Comparison of ENCODE assay signal across 19 cellular contexts in the genomic region with DNA sequence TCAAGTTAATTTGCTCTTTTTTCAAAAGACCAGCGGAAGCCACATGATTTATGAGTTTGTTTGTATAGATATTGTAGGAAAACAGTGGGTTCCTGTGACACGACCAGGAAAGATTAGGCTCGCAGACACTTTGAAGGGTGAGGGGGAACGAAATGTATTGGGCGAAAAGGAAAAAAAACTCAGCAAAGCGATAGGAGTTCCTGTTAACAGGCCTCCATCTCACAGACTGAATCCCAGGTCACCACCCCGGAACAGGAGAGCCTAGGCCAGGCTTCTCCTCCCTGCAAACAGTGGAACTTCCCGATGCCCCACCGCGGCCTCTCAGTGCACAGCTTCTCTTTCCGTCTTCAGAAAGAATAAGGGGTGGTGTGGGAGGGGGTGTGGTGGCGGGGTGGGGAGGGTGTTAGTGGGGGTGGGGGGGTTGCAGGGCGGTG.
DNase-seq lines count a peak whose midpoint lies in the region; ATAC-seq, FAIRE-seq and TF ChIP-seq lines count a peak whose summit lies in the region.
"Had no signal": no experiment of that assay in that cellular context is flagged by ENCODE, and none has a peak within 500 bp of the region (broad histone marks: within the 10 kb centered on the region; RNA-seq: fewer than 3 reads in every experiment).

No MANE protein-coding gene starts in this region.

- no peaks in the 10 kb centered on the region for H4K20me1 ChIP-seq in H1 (replicated peaks in 1 of 2; ENCODE audit: control insufficient read depth in 1 of 2, insufficient read depth in 2 of 2, low read length in 2 of 2)

- H3K56ac ChIP-seq in H1 (replicated peaks; ENCODE audit: insufficient read length, low read depth, low read length): no peak overlapping the region

- H3K4me3 Mint-ChIP-seq in immature natural killer cell (peak overlapping the region in 3 of 5 donors; percentile 11 to 68 (median 64)), progenitor cell of endocrine pancreas (ENCODE audit: low read depth) (no peak overlapping the region)
- H3K4me3 Mint-ChIP-seq: activated CD4-positive, alpha-beta memory T cell treated with anti-CD3 and anti-CD28 coated beads for 36 hours; activated naive CD4-positive, alpha-beta T cell treated with anti-CD3 and anti-CD28 coated beads, Interleukin-2, amount 10 ng/mL, durations not matched to agents 7 days and 5 days had no signal

- H3K9ac ChIP-seq in H1 (replicated peaks in 1 of 4; ENCODE audit: extremely low read depth in 1 of 4, low read depth in 3 of 4, low read length in 3 of 4): no peak overlapping the region

- WGBS in H1 (ENCODE audit: extremely low coverage in 1 of 2, insufficient coverage in 1 of 2, insufficient read length in 1 of 2, insufficient replicate concordance in 2 of 2, low coverage in 1 of 2, low lambda C conversion rate in 2 of 2, missing lambda C conversion rate in 1 of 2), 2 experiments: 69% methylated on average over 11 of the region's 13 CpGs; no CpG with 5 or more reads in 1 of the 2 experiments

- H3K27ac ChIP-seq in H1 (ENCODE audit: low read depth, low read length): no peak overlapping the region

- H2BK12ac ChIP-seq in H1 (ENCODE audit: low read depth, low read length): no peak overlapping the region

- no peak overlapping the region for H2BK120ac ChIP-seq in H1 (replicated peaks; ENCODE audit: low read depth, low read length)

- no peak overlapping the region for H4K5ac ChIP-seq in H1 (ENCODE audit: insufficient read length, low read depth, low read length)

- H3K23ac ChIP-seq in H1 (ENCODE audit: insufficient read length): no peak overlapping the region

- H3K4me1 ChIP-seq in H1 (replicated peaks in 1 of 4; ENCODE audit: control insufficient read depth in 3 of 4, insufficient read depth in 4 of 4, low read length in 3 of 4): peaks cover 0 to 3% (median under 1%) of the 10 kb centered on the region in 4 experiments; a peak in 3 of 7 replicates
- H3K4me1 ChIP-seq: Caco-2 had no signal

- no peak for TF ChIP-seq EP300 in H1 (IDR thresholded peaks at IDR 0.05; ENCODE audit: borderline replicate concordance in 1 of 2, low read depth in 2 of 2, low read length in 2 of 2)

- DNase-seq in HEK293T (ENCODE audit: extremely low spot score): no peak
- no peak for DNase-seq in H1 (ENCODE audit: low read depth in 1 of 2, low spot score in 2 of 2)
- DNase-seq in immature natural killer cell: no peak
- DNase-seq in progenitor cell of endocrine pancreas (ENCODE audit: low spot score, unreplicated experiment): no peak
- no peak for DNase-seq in midbrain (lab: John Stamatoyannopoulos, UW)
- no peak for DNase-seq in RPMI8226
- DNase-seq: activated CD4-positive, alpha-beta memory T cell treated with anti-CD3 and anti-CD28 coated beads for 36 hours; activated naive CD4-positive, alpha-beta T cell treated with anti-CD3 and anti-CD28 coated beads, Interleukin-2, amount 10 ng/mL, durations not matched to agents 7 days and 5 days; activated T-cell treated with anti-CD3 and anti-CD28 coated beads, Interleukin-2, amount 50 U/mL, for 1 hour; Caco-2; NCI-H2107; NCI-H524 treated with DMSO at 0.1 percent for 48 hours; stimulated activated CD4-positive, alpha-beta T cell treated with anti-CD3 and anti-CD28 coated beads, Interleukin-2, amount 100 ng/mL, for 24 hours; stomach; T-helper 2 cell had no signal

- no peak overlapping the region for H2AK5ac ChIP-seq in H1 (ENCODE audit: low read depth, low read length)

- H3K9me3 Mint-ChIP-seq in immature natural killer cell: peaks cover 0 to 2% (median 0%) of the 10 kb centered on the region in 6 donors
- peaks cover 3% of the 10 kb centered on the region for H3K9me3 Mint-ChIP-seq in progenitor cell of endocrine pancreas (ENCODE audit: low read depth)
- H3K9me3 Mint-ChIP-seq: activated CD4-positive, alpha-beta memory T cell treated with anti-CD3 and anti-CD28 coated beads for 36 hours; activated naive CD4-positive, alpha-beta T cell treated with anti-CD3 and anti-CD28 coated beads, Interleukin-2, amount 10 ng/mL, durations not matched to agents 7 days and 5 days had no signal

- H2BK5ac ChIP-seq in H1 (ENCODE audit: low read depth, low read length): no peak overlapping the region

- no peak overlapping the region for H3K4me2 ChIP-seq in H1 (ENCODE audit: insufficient read depth in 1 of 2, low read depth in 2 of 2, low read length in 2 of 2)

- peaks cover 0 to 3% of the 10 kb centered on the region in 2 experiments; a peak in 1 of 4 replicates for H3K9me3 ChIP-seq in H1 (ENCODE audit: insufficient read depth in 2 of 2, low read depth in 1 of 2, low read length in 1 of 2)
- H3K9me3 ChIP-seq: Caco-2, mucosa of descending colon, stomach had no signal

- H3K36me3 Mint-ChIP-seq in immature natural killer cell: peaks cover 0 to 4% (median 0%) of the 10 kb centered on the region in 3 donors
- H3K36me3 Mint-ChIP-seq in progenitor cell of endocrine pancreas (ENCODE audit: insufficient read depth): no peaks in the 10 kb centered on the region
- H3K36me3 Mint-ChIP-seq: activated CD4-positive, alpha-beta memory T cell treated with anti-CD3 and anti-CD28 coated beads for 36 hours had no signal

- no peak overlapping the region for H3K4ac ChIP-seq in H1 (replicated peaks; ENCODE audit: insufficient read length, low read depth, low read length)

- H2BK20ac ChIP-seq in H1 (ENCODE audit: low read length): no peak overlapping the region

- H2AFZ ChIP-seq in H1 (ENCODE audit: low read length): peak overlapping the region; percentile 99

- H3K4me1 Mint-ChIP-seq in immature natural killer cell (peaks cover 12 to 25% of the 10 kb centered on the region in 2 donors), progenitor cell of endocrine pancreas (ENCODE audit: low read depth) (peaks cover 16% of the 10 kb centered on the region)

- no peaks in the 10 kb centered on the region; a peak in 1 of 8 replicates for H3K36me3 ChIP-seq in H1 (ENCODE audit: control insufficient read depth in 2 of 4, insufficient read depth in 4 of 4, low read length in 3 of 4)
- H3K36me3 ChIP-seq: stomach had no signal

- H3K79me2 ChIP-seq in H1 (ENCODE audit: control insufficient read depth in 1 of 2, insufficient read depth in 2 of 2, low read length in 2 of 2): no peaks in the 10 kb centered on the region

- H4K91ac ChIP-seq in H1 (replicated peaks; ENCODE audit: insufficient read length, low read length): no peak overlapping the region

- ATAC-seq in GM21576 (IDR thresholded peaks at IDR 0.05; ENCODE audit: unreplicated experiment): no peak
- ATAC-seq in HG03175 (IDR thresholded peaks at IDR 0.05; ENCODE audit: unreplicated experiment): no peak
- ATAC-seq: mucosa of descending colon had no signal

- no peak overlapping the region for H2BK15ac ChIP-seq in H1 (ENCODE audit: low read length)

- no peak for TF ChIP-seq CTCF in H1 (IDR thresholded peaks at IDR 0.05; ENCODE audit: control extremely low read depth in 1 of 3, insufficient read depth in 1 of 3, low read depth in 1 of 3, low read length in 3 of 3)
- no peak for TF ChIP-seq CTCF in progenitor cell of endocrine pancreas (IDR thresholded peaks at IDR 0.05; ENCODE audit: unreplicated experiment)

- no peak overlapping the region; the same call in 1 of the 2 replicates for H3K18ac ChIP-seq in H1 (ENCODE audit: extremely low read depth, low read length)

- POLR2A ChIA-PET in HEK293T (lab: Yijun Ruan, JAX): no interaction called here
- POLR2A ChIA-PET in H1 (lab: Charles Lee; ENCODE audit: partially characterized antibody): no interaction called here

- no peaks in the 10 kb centered on the region for H3K23me2 ChIP-seq in H1 (ENCODE audit: low read depth, low read length)

- H3K79me1 ChIP-seq in H1 (ENCODE audit: low read depth, low read length): no peaks in the 10 kb centered on the region

- FAIRE-seq in H1 (lab: Jason Lieb, UNC): peak; percentile 71
- FAIRE-seq: astrocyte had no signal

- H3K27me3 ChIP-seq in H1 (replicated peaks in 1 of 4; ENCODE audit: control insufficient read depth in 3 of 4, extremely low read depth in 1 of 4, insufficient read depth in 3 of 4, low read length in 3 of 4): no peaks in the 10 kb centered on the region
- H3K27me3 ChIP-seq: stomach had no signal

- TF ChIP-seq RAD21 in H1 (IDR thresholded peaks at IDR 0.05 in 1 of 2, conservative IDR thresholded peaks at IDR 0.05 in 1 of 2; ENCODE audit: low read depth in 2 of 2, low read length in 2 of 2): no peak

- no peak overlapping the region for H3K14ac ChIP-seq in H1 (ENCODE audit: insufficient read length)

- no peak for TF ChIP-seq POLR2A in H1 (IDR thresholded peaks at IDR 0.05; ENCODE audit: control extremely low read depth in 1 of 2, low read depth in 2 of 2, low read length in 2 of 2)

- CTCF ChIA-PET in HEK293T (lab: Yijun Ruan, JAX) (no interaction called here), H1 (lab: Charles Lee; ENCODE audit: partially characterized antibody) (no interaction called here)

- H4K8ac ChIP-seq in H1 (ENCODE audit: extremely low read depth, insufficient read depth, low read length): no peak overlapping the region

- H3K27ac Mint-ChIP-seq in immature natural killer cell: peak overlapping the region in 2 of 6 donors; percentile 21 to 76
- peak overlapping the region; percentile 91 for H3K27ac Mint-ChIP-seq in progenitor cell of endocrine pancreas
- H3K27ac Mint-ChIP-seq: activated CD4-positive, alpha-beta memory T cell treated with anti-CD3 and anti-CD28 coated beads for 36 hours; activated naive CD4-positive, alpha-beta T cell treated with anti-CD3 and anti-CD28 coated beads, Interleukin-2, amount 10 ng/mL, durations not matched to agents 7 days and 5 days had no signal

- H3K4me3 ChIP-seq in H1 (ENCODE audit: extremely low read depth in 1 of 4, insufficient read depth in 2 of 4, low read depth in 3 of 4, low read length in 4 of 4): no peak overlapping the region
- H3K4me3 ChIP-seq: mucosa of descending colon, stomach had no signal

- no peaks in the 10 kb centered on the region for H3K27me3 Mint-ChIP-seq in immature natural killer cell (ENCODE audit: low read depth in 3 of 3)
- no peaks in the 10 kb centered on the region for H3K27me3 Mint-ChIP-seq in progenitor cell of endocrine pancreas
- H3K27me3 Mint-ChIP-seq: activated CD4-positive, alpha-beta memory T cell treated with anti-CD3 and anti-CD28 coated beads for 36 hours had no signal

TF ChIP-seq in HEK293T, 16 proteins besides CTCF, POLR2A, EP300 and RAD21 (continues in another document):
- TF ChIP-seq SP1 (IDR thresholded peaks at IDR 0.05) (no peak), NFRKB (IDR thresholded peaks at IDR 0.05) (no peak), L3MBTL2 (conservative IDR thresholded peaks at IDR 0.05) (no peak)

TF ChIP-seq in H1, 55 proteins besides CTCF, POLR2A, EP300 and RAD21 (continues in another document):
- TF ChIP-seq KDM1A (IDR thresholded peaks at IDR 0.05; ENCODE audit: borderline replicate concordance, low read length): no peak
- no peak for TF ChIP-seq HDAC6 (IDR thresholded peaks at IDR 0.05; ENCODE audit: low read depth, low read length)
- TF ChIP-seq GABPA (IDR thresholded peaks at IDR 0.05; ENCODE audit: borderline replicate concordance, insufficient read depth, low read length): no peak
- TF ChIP-seq JUND (IDR thresholded peaks at IDR 0.05; ENCODE audit: low read length): no peak
- TF ChIP-seq, protein P1, sequence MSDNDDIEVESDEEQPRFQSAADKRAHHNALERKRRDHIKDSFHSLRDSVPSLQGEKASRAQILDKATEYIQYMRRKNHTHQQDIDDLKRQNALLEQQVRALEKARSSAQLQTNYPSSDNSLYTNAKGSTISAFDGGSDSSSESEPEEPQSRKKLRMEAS (IDR thresholded peaks at IDR 0.05): no peak
